ENCODE assay signal across 8 cellular contexts in genomic region chr21:37563641-37564340, GRCh38.
A peak's percentile ranks its signal among the peaks of the same experiment; 100 is the strongest.
DNase-seq lines count a peak whose midpoint lies in the region; ATAC-seq and TF ChIP-seq lines count a peak whose summit lies in the region.

No MANE protein-coding gene starts in this region.

- peak; percentile 58 for DNase-seq in BJ (ENCODE audit: low read depth)
- peak; percentile 90 to 97 for DNase-seq in NCI-H446 (lab: John Stamatoyannopoulos, UW)
- DNase-seq in activated CD4-positive, alpha-beta T cell treated with anti-CD3 and anti-CD28 coated beads for 36 hours = peak; percentile 96
- DNase-seq in chondrocyte (ENCODE audit: low spot score) = no peak
- peak; percentile 89 to 92 for DNase-seq in stimulated activated CD4-positive, alpha-beta T cell treated with anti-CD3 and anti-CD28 coated beads, Interleukin-2, amount 100 ng/mL, for 24 hours

- peak overlapping the region; percentile 100 for H3K27ac Mint-ChIP-seq in activated CD4-positive, alpha-beta T cell treated with anti-CD3 and anti-CD28 coated beads for 36 hours
- peak overlapping the region; percentile 96 for H3K27ac Mint-ChIP-seq in chondrocyte (ENCODE audit: unreplicated experiment)

- H3K27me3 ChIP-seq in BJ (ENCODE audit: control insufficient read depth, insufficient read depth, low read length) (no peaks in the 10 kb centered on the region; the same call in 1 of the 2 replicates), layer of hippocampus (ENCODE audit: control insufficient read depth, insufficient read depth, low read length) (no peaks in the 10 kb centered on the region)

- no peaks in the 10 kb centered on the region for H3K36me3 Mint-ChIP-seq in activated CD4-positive, alpha-beta T cell treated with anti-CD3 and anti-CD28 coated beads for 36 hours (ENCODE audit: low read depth)
- no peaks in the 10 kb centered on the region for H3K36me3 Mint-ChIP-seq in chondrocyte (ENCODE audit: low read depth)

- no peaks in the 10 kb centered on the region for H3K27me3 Mint-ChIP-seq in activated CD4-positive, alpha-beta T cell treated with anti-CD3 and anti-CD28 coated beads for 36 hours
- no peaks in the 10 kb centered on the region for H3K27me3 Mint-ChIP-seq in chondrocyte (ENCODE audit: low read depth)

- H3K9me3 Mint-ChIP-seq in activated CD4-positive, alpha-beta T cell treated with anti-CD3 and anti-CD28 coated beads for 36 hours (ENCODE audit: low read depth) = peaks cover 4% of the 10 kb centered on the region
- H3K9me3 Mint-ChIP-seq in chondrocyte (ENCODE audit: low read depth) = peaks cover 1% of the 10 kb centered on the region

- H3K4me3 Mint-ChIP-seq in activated CD4-positive, alpha-beta T cell treated with anti-CD3 and anti-CD28 coated beads for 36 hours = peak overlapping the region; percentile 88
- H3K4me3 Mint-ChIP-seq in chondrocyte (ENCODE audit: unreplicated experiment) = peak overlapping the region; percentile 55

- peaks cover 23% of the 10 kb centered on the region for H3K4me1 Mint-ChIP-seq in activated CD4-positive, alpha-beta T cell treated with anti-CD3 and anti-CD28 coated beads for 36 hours
- H3K4me1 Mint-ChIP-seq in chondrocyte (ENCODE audit: low read depth) = peaks cover 16% of the 10 kb centered on the region

- TF ChIP-seq CTCF in BJ (IDR thresholded peaks at IDR 0.05; ENCODE audit: insufficient read depth, low read depth, low read length) (peak; percentile 42), chondrocyte (IDR thresholded peaks at IDR 0.05) (no peak)

- H3K4me3 ChIP-seq in BJ (ENCODE audit: low read depth, low read length) = peak overlapping the region; percentile 75

- H3K36me3 ChIP-seq in BJ (ENCODE audit: control insufficient read depth, insufficient read depth, low read length) = no peaks in the 10 kb centered on the region

- POLR2A ChIA-PET in BJ (lab: Charles Lee) = no interaction called here
- POLR2A ChIA-PET in activated CD4-positive, alpha-beta T cell treated with anti-CD3 and anti-CD28 coated beads for 36 hours (lab: Charles Lee) = interaction anchor here (0.5 to 2.0 kb wide), 10 partner anchors 9 to 404 kb away, joined by 3 to 15 read pairs (median 3); partner anchors contain the start of genes DYRK1A and VPS26C

- intact Hi-C loops in activated CD4-positive, alpha-beta T cell treated with anti-CD3 and anti-CD28 coated beads for 36 hours (cut with DNase I, micrococcal nuclease) = loop anchor here (1.0 to 10.0 kb wide), 17 partner anchors 19 to 1619 kb away; partner anchors contain the start of genes VPS26C (in 2 of the 2), DYRK1A (in 1 of the 2), ETS2 (in 1 of the 2) and HLCS (in 1 of the 2)

- peak; percentile 85 for TF ChIP-seq POLR2A in GM19193 (IDR thresholded peaks at IDR 0.05; ENCODE audit: extremely low read depth, insufficient read depth, insufficient read length)

- ATAC-seq in HG03378 (IDR thresholded peaks at IDR 0.05; ENCODE audit: unreplicated experiment) = peak; percentile 65
- peak; percentile 79 for ATAC-seq in activated CD4-positive, alpha-beta T cell treated with anti-CD3 and anti-CD28 coated beads for 36 hours

- CTCF ChIA-PET in BJ (lab: Yijun Ruan, JAX) = interaction anchor here (0.6 to 1.7 kb wide), 13 partner anchors 8 to 352 kb away, joined by 3 to 8 read pairs (median 3); no protein-coding TSS in a partner anchor
- CTCF ChIA-PET in activated CD4-positive, alpha-beta T cell treated with anti-CD3 and anti-CD28 coated beads for 36 hours (lab: Charles Lee) = interaction anchor here (0.5 to 2.0 kb wide), 19 partner anchors 8 to 397 kb away, joined by 3 to 7 read pairs (median 4); no protein-coding TSS in a partner anchor

- H3K27ac ChIP-seq in layer of hippocampus (ENCODE audit: low read depth, low read length) = peak overlapping the region; percentile 92
